In the genomic region with DNA sequence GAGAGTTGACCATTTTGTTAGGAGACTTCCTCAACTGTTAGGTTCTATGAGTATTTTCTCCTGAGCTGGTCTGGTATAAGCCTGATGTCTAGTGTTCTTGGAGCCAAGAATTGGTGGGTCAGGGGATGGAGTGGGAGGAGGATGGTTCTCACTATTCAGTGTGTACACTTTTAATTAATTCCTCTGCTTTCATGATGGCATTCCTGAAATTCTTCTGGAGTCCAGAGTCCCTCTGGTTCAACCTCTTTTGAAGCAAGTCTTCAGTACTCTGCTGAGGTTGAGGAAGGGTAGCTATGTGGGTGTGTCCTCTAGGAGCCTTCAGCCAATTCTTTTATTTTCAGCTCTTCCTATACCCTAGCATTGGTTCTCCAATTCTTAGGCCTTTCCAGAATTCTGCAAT, we compare ENCODE assay signal across 20 cellular contexts.
"Had no signal": no experiment of that assay in that cellular context is flagged by ENCODE, and none has a peak within 500 bp of the region (broad histone marks: within the 10 kb centered on the region; RNA-seq: fewer than 3 reads in every experiment).

No MANE protein-coding gene starts in this region.

- H3K4me1 ChIP-seq: SJSA1 had no signal

- H3K36me3 ChIP-seq: SJSA1 had no signal

- H3K27ac ChIP-seq: SJSA1, SK-N-MC had no signal

- H3K4me3 ChIP-seq: K562, SJSA1, SK-N-MC had no signal

- DNase-seq: MV-4-11, NCI-H1048, NCI-H1105, NCI-H1417 treated with DMSO at 0.1 percent for 48 hours, NCI-H146, NCI-H1694 treated with DMSO at 0.1 percent for 48 hours, NCI-H1930, NCI-H2081, NCI-H2107, NCI-H2227 treated with DMSO at 0.1 percent for 48 hours, NCI-H524, NCI-H526 treated with DMSO at 0.1 percent for 48 hours, NCI-H774, Right ventricle myocardium superior, RPMI8226, SIG-M5 had no signal

- H3K27me3 ChIP-seq: SJSA1 had no signal

- H3K9me3 ChIP-seq: SJSA1 had no signal

- ATAC-seq: HepG2, K562 had no signal
